ENCODE assay signal across 8 cellular contexts in the genomic region with DNA sequence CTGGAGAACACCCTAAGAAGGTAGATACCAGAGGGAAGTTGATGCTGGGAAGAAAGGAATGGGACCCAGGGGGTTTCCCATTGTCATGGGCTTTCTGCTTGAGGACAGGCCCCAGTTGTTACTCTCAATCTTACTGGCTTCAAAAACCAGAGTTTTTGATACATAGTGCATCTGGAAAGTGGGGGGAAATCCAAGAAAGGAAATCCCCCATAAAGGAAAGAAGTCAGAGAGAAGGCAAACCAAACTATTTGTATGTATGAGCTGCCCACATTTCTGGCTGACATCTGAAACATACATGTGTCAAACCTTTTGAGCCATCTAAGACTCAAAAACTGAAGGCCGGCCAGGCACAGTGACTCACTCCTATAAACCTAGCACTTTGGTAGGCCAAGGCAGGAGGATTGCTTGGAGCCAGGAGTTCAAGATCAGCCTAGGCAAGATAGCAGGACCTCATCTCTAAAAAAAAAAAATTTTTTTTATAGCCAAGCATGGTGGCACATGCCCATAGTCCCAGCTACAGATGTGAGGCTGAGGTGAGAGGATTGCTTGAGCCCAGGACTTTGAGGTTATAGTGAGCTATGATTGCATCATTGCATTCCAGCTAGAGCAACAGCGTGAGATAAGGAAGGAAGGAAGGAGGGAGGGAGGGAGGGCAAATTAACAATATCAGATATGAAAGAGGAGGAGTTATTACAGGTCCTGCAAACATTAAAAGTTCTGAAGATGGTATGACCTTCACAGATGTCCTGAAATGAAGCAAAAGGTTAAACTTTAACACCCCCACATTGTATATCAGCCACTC. TPM values are rescaled to one million over a fixed set of nuclear protein-coding genes. Genes with fewer than 3 reads are reported as not detected.
A peak's percentile ranks its signal among the peaks of the same experiment; 100 is the strongest.
DNase-seq lines count a peak whose midpoint lies in the region; ATAC-seq and TF ChIP-seq lines count a peak whose summit lies in the region.
"Had no signal": no experiment of that assay in that cellular context is flagged by ENCODE, and none has a peak within 500 bp of the region (broad histone marks: within the 10 kb centered on the region; RNA-seq: fewer than 3 reads in every experiment).

No MANE protein-coding gene starts in this region.

- no peaks in the 10 kb centered on the region for H3K9me2 ChIP-seq in PC-9 (ENCODE audit: insufficient read depth)

- no peaks in the 10 kb centered on the region for H3K27me3 Mint-ChIP-seq in progenitor cell of endocrine pancreas

- CTCF ChIA-PET in PC-9 (lab: Charles Lee): no interaction called here

- H3K27ac Mint-ChIP-seq in progenitor cell of endocrine pancreas: peak overlapping the region; percentile 1

- ATAC-seq in GM18909 (IDR thresholded peaks at IDR 0.05; ENCODE audit: poor library complexity, unreplicated experiment): peak; percentile 79
- peak; percentile 80 for ATAC-seq in HG02759 (IDR thresholded peaks at IDR 0.05; ENCODE audit: unreplicated experiment)

- no peak overlapping the region for H2AFZ ChIP-seq in PC-9

- DNase-seq in PC-9 (no peak), progenitor cell of endocrine pancreas (ENCODE audit: low spot score, unreplicated experiment) (no peak), HT-29 (ENCODE audit: low spot score) (no peak), NCI-H1694 treated with DMSO at 0.1 percent for 48 hours (lab: John Stamatoyannopoulos, UW) (no peak), hypothalamus (lab: John Stamatoyannopoulos, UW) (no peak)

- H3K4me1 Mint-ChIP-seq in progenitor cell of endocrine pancreas (ENCODE audit: low read depth): no peaks in the 10 kb centered on the region

- no peak overlapping the region for H3K4me3 ChIP-seq in PC-9
- H3K4me3 ChIP-seq: adrenal gland had no signal

- no peaks in the 10 kb centered on the region for H4K20me1 ChIP-seq in PC-9 (ENCODE audit: insufficient read depth)

- H3K36me3 Mint-ChIP-seq in progenitor cell of endocrine pancreas (ENCODE audit: insufficient read depth): no peaks in the 10 kb centered on the region

- H3K27me3 ChIP-seq in PC-9 (ENCODE audit: insufficient read depth, low read depth): no peaks in the 10 kb centered on the region
- H3K27me3 ChIP-seq: adrenal gland had no signal

- no peaks in the 10 kb centered on the region for H3K9me3 ChIP-seq in PC-9 (ENCODE audit: insufficient read depth, low read depth)
- H3K9me3 ChIP-seq: adrenal gland had no signal

- H3K4me3 Mint-ChIP-seq in progenitor cell of endocrine pancreas (ENCODE audit: low read depth): no peak overlapping the region

- TF ChIP-seq CTCF in PC-9 (conservative IDR thresholded peaks at IDR 0.05) (no peak), progenitor cell of endocrine pancreas (IDR thresholded peaks at IDR 0.05; ENCODE audit: unreplicated experiment) (no peak)

- 0 out of 2 replicates have a peak overlapping the region, but pooled peaks have one; percentile 5 for H3K4me2 ChIP-seq in PC-9

- H3K9me3 Mint-ChIP-seq in progenitor cell of endocrine pancreas (ENCODE audit: low read depth): no peaks in the 10 kb centered on the region

- H3K4me1 ChIP-seq in PC-9 (replicated peaks; ENCODE audit: insufficient read depth): peaks cover 10% of the 10 kb centered on the region
- H3K4me1 ChIP-seq: adrenal gland had no signal

- no peak overlapping the region for H3K27ac ChIP-seq in PC-9
- H3K27ac ChIP-seq: adrenal gland had no signal

- BruUV-seq in PC-9 (replicated peaks; lab: Mats Ljungman, UMichigan): no TSS peak

- no peaks in the 10 kb centered on the region for H3F3A ChIP-seq in PC-9 (ENCODE audit: insufficient read depth, low read depth)

- H3K36me3 ChIP-seq in PC-9 (ENCODE audit: low read depth): no peaks in the 10 kb centered on the region
- H3K36me3 ChIP-seq: adrenal gland had no signal

- intact Hi-C loops in PC-9 (cut with micrococcal nuclease; ENCODE audit: unreplicated experiment): loop anchor here (2.0 kb wide), 1 partner anchor 23 kb away; the partner anchor contains the start of gene BLVRA

- POLR2A ChIA-PET in PC-9 (lab: Charles Lee; ENCODE audit: unreplicated experiment): interaction anchor here (0.7 kb wide), 1 partner anchor 53 kb away, joined by 6 read pairs; no protein-coding TSS in a partner anchor

- no peaks in the 10 kb centered on the region for H3K79me2 ChIP-seq in PC-9 (ENCODE audit: low read depth)

RNA-seq across cellular contexts. Expression of gene COA1, which starts 6.7 kb away (rescaled TPM):
- total RNA-seq in PC-9 (2021) (128 and 151 TPM in 2 replicates), progenitor cell of endocrine pancreas (85.1 and 85.3 TPM in 2 replicates)
- total RNA-seq in HT-29 (2014; rRNA removed; shearing (Covaris generic)): 55.2 and 72.0 TPM in 2 replicates

RNA-seq across cellular contexts. Expression of gene BLVRA, which starts 22.5 kb away (rescaled TPM):
- total RNA-seq in PC-9 (2021): 36.4 and 49.5 TPM in 2 replicates
- total RNA-seq in progenitor cell of endocrine pancreas: 20.3 and 22.4 TPM in 2 replicates
- total RNA-seq in HT-29 (2014; rRNA removed; shearing (Covaris generic)): 0.73 and 2.0 TPM in 2 replicates
